9 cellular contexts compared by ENCODE assay signal in the genomic region with DNA sequence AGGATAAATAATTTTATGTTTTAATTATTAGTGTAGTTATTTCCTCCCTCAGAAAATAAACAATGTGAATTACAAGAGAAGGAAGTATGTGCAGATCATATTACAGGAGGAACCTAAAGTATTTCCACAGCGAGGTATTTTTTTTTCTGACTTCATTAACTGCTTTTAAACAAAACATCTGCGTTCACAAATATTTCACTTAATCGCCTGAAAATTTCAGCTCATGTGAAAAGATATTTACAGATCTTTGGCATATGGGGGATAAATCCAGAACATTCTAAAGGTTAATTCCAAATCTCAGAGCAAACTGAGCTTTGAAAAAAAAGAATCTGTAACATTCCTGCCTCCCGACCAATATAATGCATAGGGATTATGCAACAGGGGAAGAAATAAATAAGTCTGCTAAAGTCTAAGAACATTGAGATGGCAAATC. TPM values are rescaled to one million over a fixed set of nuclear protein-coding genes. Genes with fewer than 3 reads are reported as not detected.
DNase-seq lines count a peak whose midpoint lies in the region; ATAC-seq and TF ChIP-seq lines count a peak whose summit lies in the region.
"Had no signal": no experiment of that assay in that cellular context is flagged by ENCODE, and none has a peak within 500 bp of the region (broad histone marks: within the 10 kb centered on the region; RNA-seq: fewer than 3 reads in every experiment).

No MANE protein-coding gene starts in this region.

- H3K27ac ChIP-seq in SK-N-MC: peak overlapping the region; percentile 92
- H3K27ac ChIP-seq in prostate gland: peak overlapping the region; percentile 72 to 75

- peak overlapping the region; percentile 83 for H3K9ac ChIP-seq in SK-N-MC (ENCODE audit: insufficient read length)

- no peaks in the 10 kb centered on the region for H3K9me3 ChIP-seq in SK-N-MC (ENCODE audit: low read depth, low read length)
- no peaks in the 10 kb centered on the region for H3K9me3 ChIP-seq in prostate gland

- H3K4me3 ChIP-seq in SK-N-MC: peak overlapping the region; percentile 75
- peak overlapping the region; percentile 10 to 26 for H3K4me3 ChIP-seq in foreskin fibroblast (ENCODE audit: low read depth in 1 of 2, low read length in 2 of 2)
- no peak overlapping the region for H3K4me3 ChIP-seq in prostate gland

- no peak for TF ChIP-seq POLR2A in prostate gland (IDR thresholded peaks at IDR 0.05)

- no peaks in the 10 kb centered on the region for H3K27me3 ChIP-seq in prostate gland (replicated peaks; ENCODE audit: insufficient read depth)

- peaks cover 4% of the 10 kb centered on the region; the same call in 1 of the 2 replicates for H3K36me3 ChIP-seq in SK-N-MC (ENCODE audit: insufficient read depth, low read length)
- no peaks in the 10 kb centered on the region for H3K36me3 ChIP-seq in prostate gland

- H3K4me1 ChIP-seq in prostate gland (replicated peaks): peaks cover 15% of the 10 kb centered on the region

- in situ Hi-C loops in G401 (cut with HindIII; ENCODE audit: low sequenced_read_pairs): no loop called here

- peak; percentile 66 for DNase-seq in DMS53 (lab: John Stamatoyannopoulos, UW)
- DNase-seq in SK-N-MC (ENCODE audit: low read depth, low spot score): no peak
- peak; percentile 31 to 59 for DNase-seq in foreskin fibroblast
- no peak for DNase-seq in prostate gland (ENCODE audit: low spot score)
- DNase-seq in HK-2 (ENCODE audit: unreplicated experiment): no peak
- no peak for DNase-seq in G401 (ENCODE audit: low spot score)
- DNase-seq: stimulated activated naive CD4-positive, alpha-beta T cell had no signal

- TF ChIP-seq CTCF in foreskin fibroblast (IDR thresholded peaks at IDR 0.05; ENCODE audit: low read depth, low read length) (no peak), prostate gland (IDR thresholded peaks at IDR 0.05) (no peak)

- 5% methylated on average over 4 of the region's 4 CpGs for WGBS in prostate gland

- no peak for ATAC-seq in HG02884 (IDR thresholded peaks at IDR 0.05; ENCODE audit: unreplicated experiment)
- ATAC-seq in GM19035 (IDR thresholded peaks at IDR 0.05; ENCODE audit: unreplicated experiment): no peak

- intact Hi-C loops in prostate gland (cut with DNase I): loop anchor here (5.0 kb wide), 1 partner anchor 39 kb away; a partner anchor contains a TSS

RNA-seq across cellular contexts. Expression of a gene that starts 39.3 kb away (rescaled TPM):
- total RNA-seq in prostate gland: 100 to 1,000 TPM in 1 of 2 donors, 10 to 100 TPM in 1; 88.4 to 112 TPM
- total RNA-seq in G401 (2014; rRNA removed; shearing (Covaris generic)): 71.2 and 121 TPM in 2 replicates

Comparison
In these comparisons a context has a peak if more than half of its experiments do, and no peak if none do; other contexts are left out.
1. DNase-seq: peak in DMS53 (single experiment) and foreskin fibroblast (2 of 2); none in SK-N-MC (single experiment), prostate gland (single experiment), HK-2 (single experiment) and G401 (single experiment).
2. H3K4me3 ChIP-seq: peak in SK-N-MC (single experiment) and foreskin fibroblast (2 of 2); none in prostate gland (0 of 2).